Comparison of ENCODE assay signal across 1 cellular context in the genomic region with DNA sequence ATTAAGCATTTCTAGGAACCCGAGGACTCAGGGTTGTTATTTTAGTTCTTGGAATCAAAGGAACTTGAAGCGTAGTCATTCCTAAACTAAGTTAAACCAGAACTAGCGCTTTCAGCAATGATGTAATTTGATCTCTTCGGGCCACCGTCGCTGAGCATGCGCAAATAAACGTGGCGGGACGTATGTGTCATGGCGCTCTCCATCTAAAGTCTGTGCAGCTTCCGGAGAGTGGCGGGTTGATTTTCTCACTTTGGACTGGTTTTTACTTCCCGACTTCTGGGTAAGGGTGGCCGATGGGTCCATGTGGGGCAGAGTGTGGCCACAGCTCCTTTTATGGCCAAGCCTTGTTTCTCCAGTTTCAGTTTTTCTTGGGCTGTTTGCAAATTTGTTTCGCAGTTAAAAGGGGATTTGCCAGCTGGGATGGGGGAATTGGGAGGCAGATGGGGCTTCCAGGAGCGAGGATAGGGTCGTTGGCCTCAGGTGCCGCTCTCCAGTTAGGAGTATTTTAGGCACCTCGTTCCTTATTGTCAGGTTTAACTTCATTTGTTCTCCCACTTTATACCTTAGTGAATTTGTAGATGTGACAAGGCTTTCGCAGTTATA.
TF ChIP-seq lines count a peak whose summit lies in the region.

CDKAL1 (plus strand) TSS at position 163 of the 603 bp plus-strand sequence. CDS start 11,894 bp downstream, outside the sequence.

TF ChIP-seq in HepG2, 621 proteins besides CTCF, POLR2A, EP300 and RAD21 (continued from another document and continues in another):
- TF ChIP-seq NRL (CRISPR knock-in tag; IDR thresholded peaks at IDR 0.05; ENCODE audit: borderline replicate concordance) (no peak), HES4 (CRISPR knock-in tag; IDR thresholded peaks at IDR 0.05; ENCODE audit: borderline replicate concordance) (no peak), GPBP1L1 (CRISPR knock-in tag; IDR thresholded peaks at IDR 0.05) (no peak), MAFG (CRISPR knock-in tag; IDR thresholded peaks at IDR 0.05) (no peak), ZNF883 (CRISPR knock-in tag; IDR thresholded peaks at IDR 0.05; ENCODE audit: not compliant biosample characterization) (no peak), ZNF746 (CRISPR knock-in tag; IDR thresholded peaks at IDR 0.05) (no peak), POLR2AphosphoS5 (IDR thresholded peaks at IDR 0.05; ENCODE audit: low read depth, low read length) (peak; percentile 95), HCFC1 (IDR thresholded peaks at IDR 0.05; ENCODE audit: low read depth, low read length) (peak; percentile 64; the same call in 1 of the 2 replicates), ARNT2 (CRISPR knock-in tag; IDR thresholded peaks at IDR 0.05; ENCODE audit: low read depth) (no peak), ONECUT2 (CRISPR knock-in tag; IDR thresholded peaks at IDR 0.05) (no peak), ZNF124 (CRISPR knock-in tag; IDR thresholded peaks at IDR 0.05) (peak; percentile 27; the same call in 1 of the 2 replicates), CREM (IDR thresholded peaks at IDR 0.05) (peak; percentile 81), CREM (CRISPR knock-in tag; IDR thresholded peaks at IDR 0.05) (no peak), TEF (CRISPR knock-in tag; IDR thresholded peaks at IDR 0.05) (peak; percentile 40; the same call in 1 of the 2 replicates), RXRA (CRISPR knock-in tag; IDR thresholded peaks at IDR 0.05) (peak; percentile 62; the same call in 1 of the 2 replicates), RBM22 (optimal IDR thresholded peaks at IDR 0.05; ENCODE audit: low read length) (no peak), ZUFSP (CRISPR knock-in tag; IDR thresholded peaks at IDR 0.05; ENCODE audit: borderline replicate concordance) (no peak), ZXDC (CRISPR knock-in tag; IDR thresholded peaks at IDR 0.05) (0 out of 2 replicates have a peak, but pooled peaks have one; percentile 36), HNRNPL (IDR thresholded peaks at IDR 0.05; ENCODE audit: low read depth, low read length) (no peak), ZSCAN9 (CRISPR knock-in tag; IDR thresholded peaks at IDR 0.05; ENCODE audit: borderline replicate concordance) (0 out of 2 replicates have a peak, but pooled peaks have one; percentile 69), MYPOP (CRISPR knock-in tag; IDR thresholded peaks at IDR 0.05) (peak; percentile 83), ZFYVE20 (CRISPR knock-in tag; IDR thresholded peaks at IDR 0.05; ENCODE audit: borderline replicate concordance, low read depth) (no peak), BORCS8-MEF2B (CRISPR knock-in tag; IDR thresholded peaks at IDR 0.05) (peak; percentile 71), ZNF160 (CRISPR knock-in tag; IDR thresholded peaks at IDR 0.05) (no peak), PBX3 (CRISPR knock-in tag; IDR thresholded peaks at IDR 0.05; ENCODE audit: borderline replicate concordance) (no peak), ZNF543 (CRISPR knock-in tag; IDR thresholded peaks at IDR 0.05) (no peak), CAMTA2 (CRISPR knock-in tag; IDR thresholded peaks at IDR 0.05; ENCODE audit: borderline replicate concordance) (no peak), SPEN (CRISPR knock-in tag; IDR thresholded peaks at IDR 0.05; ENCODE audit: low read depth) (peak; percentile 75; the same call in 1 of the 2 replicates), ZSCAN29 (CRISPR knock-in tag; conservative IDR thresholded peaks at IDR 0.05) (no peak), ZNF782 (CRISPR knock-in tag; IDR thresholded peaks at IDR 0.05; ENCODE audit: borderline replicate concordance) (no peak), ZZZ3 (CRISPR knock-in tag; IDR thresholded peaks at IDR 0.05; ENCODE audit: borderline replicate concordance) (peak; percentile 58; the same call in 1 of the 2 replicates), ATF4 (CRISPR knock-in tag; IDR thresholded peaks at IDR 0.05) (peak in 1 of 2 experiments; percentile 57; a peak in 1 of 4 replicates), TMF1 (CRISPR knock-in tag; IDR thresholded peaks at IDR 0.05; ENCODE audit: low read depth) (no peak), ZNF10 (CRISPR knock-in tag; IDR thresholded peaks at IDR 0.05; ENCODE audit: borderline replicate concordance, low read depth) (no peak), ZNF747 (CRISPR knock-in tag; IDR thresholded peaks at IDR 0.05; ENCODE audit: borderline replicate concordance) (peak; percentile 76; the same call in 1 of the 2 replicates), ARNT (IDR thresholded peaks at IDR 0.05) (no peak), ZKSCAN1 (IDR thresholded peaks at IDR 0.05; ENCODE audit: low read length) (no peak), MAF1 (CRISPR knock-in tag; IDR thresholded peaks at IDR 0.05; ENCODE audit: borderline replicate concordance) (no peak; the same call in 1 of the 2 replicates), ZNF737 (CRISPR knock-in tag; IDR thresholded peaks at IDR 0.05; ENCODE audit: borderline replicate concordance) (no peak), ZNF629 (CRISPR knock-in tag; conservative IDR thresholded peaks at IDR 0.05) (no peak), NFATC3 (CRISPR knock-in tag; IDR thresholded peaks at IDR 0.05) (no peak), MATR3 (CRISPR knock-in tag; IDR thresholded peaks at IDR 0.05) (no peak), REL (CRISPR knock-in tag; conservative IDR thresholded peaks at IDR 0.05) (no peak), ZMAT5 (CRISPR knock-in tag; IDR thresholded peaks at IDR 0.05; ENCODE audit: borderline replicate concordance, low read depth) (no peak), HIC2 (CRISPR knock-in tag; IDR thresholded peaks at IDR 0.05; ENCODE audit: low read depth) (no peak), GTF3A (CRISPR knock-in tag; conservative IDR thresholded peaks at IDR 0.05) (no peak), TOE1 (CRISPR knock-in tag; IDR thresholded peaks at IDR 0.05) (0 out of 2 replicates have a peak, but pooled peaks have one; percentile 20), NFYC (CRISPR knock-in tag; IDR thresholded peaks at IDR 0.05) (no peak), NR2C2 (CRISPR knock-in tag; IDR thresholded peaks at IDR 0.05; ENCODE audit: borderline replicate concordance) (no peak; the same call in 1 of the 2 replicates)
- TF ChIP-seq, protein P1, sequence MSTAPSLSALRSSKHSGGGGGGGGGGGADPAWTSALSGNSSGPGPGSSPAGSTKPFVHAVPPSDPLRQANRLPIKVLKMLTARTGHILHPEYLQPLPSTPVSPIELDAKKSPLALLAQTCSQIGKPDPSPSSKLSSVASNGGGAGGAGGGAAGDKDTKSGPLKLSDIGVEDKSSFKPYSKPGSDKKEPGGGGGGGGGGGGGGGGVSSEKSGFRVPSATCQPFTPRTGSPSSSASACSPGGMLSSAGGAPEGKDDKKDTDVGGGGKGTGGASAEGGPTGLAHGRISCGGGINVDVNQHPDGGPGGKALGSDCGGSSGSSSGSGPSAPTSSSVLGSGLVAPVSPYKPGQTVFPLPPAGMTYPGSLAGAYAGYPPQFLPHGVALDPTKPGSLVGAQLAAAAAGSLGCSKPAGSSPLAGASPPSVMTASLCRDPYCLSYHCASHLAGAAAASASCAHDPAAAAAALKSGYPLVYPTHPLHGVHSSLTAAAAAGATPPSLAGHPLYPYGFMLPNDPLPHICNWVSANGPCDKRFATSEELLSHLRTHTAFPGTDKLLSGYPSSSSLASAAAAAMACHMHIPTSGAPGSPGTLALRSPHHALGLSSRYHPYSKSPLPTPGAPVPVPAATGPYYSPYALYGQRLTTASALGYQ (CRISPR knock-in tag; IDR thresholded peaks at IDR 0.05) = peak; percentile 58; the same call in 1 of the 2 replicates
- TF ChIP-seq, protein P2, sequence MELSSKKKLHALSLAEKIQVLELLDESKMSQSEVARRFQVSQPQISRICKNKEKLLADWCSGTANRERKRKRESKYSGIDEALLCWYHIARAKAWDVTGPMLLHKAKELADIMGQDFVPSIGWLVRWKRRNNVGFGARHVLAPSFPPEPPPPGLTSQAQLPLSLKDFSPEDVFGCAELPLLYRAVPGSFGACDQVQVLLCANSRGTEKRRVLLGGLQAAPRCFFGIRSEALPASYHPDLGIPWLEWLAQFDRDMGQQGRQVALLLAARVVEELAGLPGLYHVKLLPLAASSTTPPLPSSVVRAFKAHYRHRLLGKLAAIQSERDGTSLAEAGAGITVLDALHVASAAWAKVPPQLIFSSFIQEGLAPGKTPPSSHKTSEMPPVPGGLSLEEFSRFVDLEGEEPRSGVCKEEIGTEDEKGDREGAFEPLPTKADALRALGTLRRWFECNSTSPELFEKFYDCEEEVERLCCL (CRISPR knock-in tag; IDR thresholded peaks at IDR 0.05; ENCODE audit: borderline replicate concordance) = no peak
